8 cellular contexts compared by ENCODE assay signal in genomic region chr11:63738720-63739360, GRCh38. TPM values are rescaled to one million over a fixed set of nuclear protein-coding genes. Genes with fewer than 3 reads are reported as not detected.
A peak's percentile ranks its signal among the peaks of the same experiment; 100 is the strongest.
DNase-seq lines count a peak whose midpoint lies in the region; ATAC-seq, FAIRE-seq and TF ChIP-seq lines count a peak whose summit lies in the region.

No MANE protein-coding gene starts in this region.

- no peak for TF ChIP-seq POLR2A in endothelial cell of umbilical vein (IDR thresholded peaks at IDR 0.05; ENCODE audit: low read depth, low read length)

- DNase-seq in C1 segment of cervical spinal cord (lab: John Stamatoyannopoulos, UW), result peak in 9 of 14 donors; percentile 4 to 64 (median 25)
- DNase-seq in HFF-Myc (ENCODE audit: extremely low read depth, low read depth), result peak; percentile 54
- DNase-seq in NCI-H774 (lab: John Stamatoyannopoulos, UW), result peak; percentile 58
- DNase-seq in activated CD8-positive, alpha-beta memory T cell treated with anti-CD3 and anti-CD28 coated beads for 4 hours (ENCODE audit: low read depth in 2 of 2), result peak; percentile 22 to 33
- peak; percentile 89 for DNase-seq in endothelial cell of umbilical vein (ENCODE audit: low read depth, low spot score)
- DNase-seq in naive thymus-derived CD4-positive, alpha-beta T cell, result peak in 8 of 9 donors; percentile 23 to 64 (median 46)
- peak; percentile 48 for DNase-seq in stimulated activated naive CD4-positive, alpha-beta T cell treated with Interleukin-2 at 50 U/mL for 16 hours (lab: John Stamatoyannopoulos, UW)

- POLR2A ChIA-PET in endothelial cell of umbilical vein (lab: Charles Lee), result no interaction called here
- POLR2A ChIA-PET in naive thymus-derived CD4-positive, alpha-beta T cell (lab: Charles Lee), result interaction anchor here (1.2 kb wide), 1 partner anchor 57 kb away, joined by 3 read pairs; no protein-coding TSS in a partner anchor

- FAIRE-seq in endothelial cell of umbilical vein (lab: Jason Lieb, UNC), result peak; percentile 66

- no peak overlapping the region for H3K4me3 Mint-ChIP-seq in naive thymus-derived CD4-positive, alpha-beta T cell

- no peaks in the 10 kb centered on the region for H3K9me3 ChIP-seq in endothelial cell of umbilical vein (replicated peaks; ENCODE audit: control insufficient read depth, insufficient read depth, low read length)
- no peaks in the 10 kb centered on the region for H3K9me3 ChIP-seq in naive thymus-derived CD4-positive, alpha-beta T cell (ENCODE audit: control insufficient read depth in 2 of 3, low read length in 3 of 3)

- H4K20me1 ChIP-seq in endothelial cell of umbilical vein (replicated peaks; ENCODE audit: control insufficient read depth, extremely low read depth, insufficient read depth, low read length), result no peaks in the 10 kb centered on the region

- BruUV-seq in endothelial cell of umbilical vein (replicated peaks; lab: Mats Ljungman, UMichigan), result no TSS peak

- H3K36me3 ChIP-seq in endothelial cell of umbilical vein (ENCODE audit: control insufficient read depth in 2 of 2, extremely low read depth in 1 of 2, insufficient read depth in 2 of 2, low read length in 2 of 2), result no peaks in the 10 kb centered on the region
- H3K36me3 ChIP-seq in naive thymus-derived CD4-positive, alpha-beta T cell (ENCODE audit: control insufficient read depth in 2 of 3, insufficient read depth in 3 of 3, low read length in 3 of 3), result no peaks in the 10 kb centered on the region

- peaks cover 14% of the 10 kb centered on the region for H3K79me2 ChIP-seq in endothelial cell of umbilical vein (ENCODE audit: control insufficient read depth, insufficient read depth, low read length)

- peak; percentile 70 for ATAC-seq in naive thymus-derived CD4-positive, alpha-beta T cell
- ATAC-seq in HG02623 (IDR thresholded peaks at IDR 0.05; ENCODE audit: unreplicated experiment), result no peak

- dilution Hi-C loops in endothelial cell of umbilical vein (cut with MboI; ENCODE audit: extremely low pct_ligation_motif_present, low sequenced_read_pairs), result no loop called here

- no peak overlapping the region for H3K4me2 ChIP-seq in endothelial cell of umbilical vein (ENCODE audit: insufficient read depth, low read length)

- H2AFZ ChIP-seq in endothelial cell of umbilical vein (ENCODE audit: low read depth, low read length), result no peak overlapping the region

- H3K9me3 Mint-ChIP-seq in naive thymus-derived CD4-positive, alpha-beta T cell, result no peaks in the 10 kb centered on the region

- peaks cover 0 to 4% (median 0%) of the 10 kb centered on the region in 5 donors for H3K36me3 Mint-ChIP-seq in naive thymus-derived CD4-positive, alpha-beta T cell

- H3K27me3 ChIP-seq in endothelial cell of umbilical vein (ENCODE audit: control insufficient read depth in 2 of 2, insufficient read depth in 2 of 2, low read length in 2 of 2), result no peaks in the 10 kb centered on the region
- H3K27me3 ChIP-seq in naive thymus-derived CD4-positive, alpha-beta T cell (ENCODE audit: control insufficient read depth in 2 of 2, insufficient read depth in 2 of 2, low read length in 2 of 2), result no peaks in the 10 kb centered on the region

- peak; percentile 91 for TF ChIP-seq CTCF in HFF-Myc (IDR thresholded peaks at IDR 0.05; ENCODE audit: low read depth, low read length, missing control alignments)
- TF ChIP-seq CTCF in endothelial cell of umbilical vein (IDR thresholded peaks at IDR 0.05; ENCODE audit: extremely low read depth in 1 of 2, insufficient read depth in 1 of 2, low read depth in 1 of 2, low read length in 2 of 2), result peak; percentile 67 to 75

- no peak overlapping the region for H3K27ac ChIP-seq in endothelial cell of umbilical vein (ENCODE audit: insufficient read depth, low read depth, low read length)
- no peak overlapping the region for H3K27ac ChIP-seq in naive thymus-derived CD4-positive, alpha-beta T cell (ENCODE audit: low read depth, low read length)

- CTCF ChIA-PET in endothelial cell of umbilical vein (lab: Charles Lee), result interaction anchor here (0.7 to 4.8 kb wide), 38 partner anchors 9 to 833 kb away, joined by 3 to 43 read pairs (median 4); partner anchors contain the start of genes ATL3, PLAAT4 and RTN3
- CTCF ChIA-PET in naive thymus-derived CD4-positive, alpha-beta T cell (lab: Charles Lee), result interaction anchor here (0.6 to 3.8 kb wide), 18 partner anchors 37 to 915 kb away, joined by 3 to 26 read pairs (median 4); partner anchors contain the start of gene ATL3

- no peaks in the 10 kb centered on the region for H3K4me1 ChIP-seq in endothelial cell of umbilical vein (ENCODE audit: control insufficient read depth, extremely low read depth, insufficient read depth, low read length)
- no peaks in the 10 kb centered on the region for H3K4me1 ChIP-seq in naive thymus-derived CD4-positive, alpha-beta T cell (ENCODE audit: control insufficient read depth in 2 of 2, insufficient read depth in 2 of 2, low read length in 2 of 2)

- no peak overlapping the region for H3K4me3 ChIP-seq in HFF-Myc (replicated peaks; ENCODE audit: low read depth, low read length)
- H3K4me3 ChIP-seq in endothelial cell of umbilical vein (replicated peaks in 1 of 3; ENCODE audit: insufficient read depth in 1 of 3, low read depth in 1 of 3, low read length in 3 of 3), result no peak overlapping the region
- no peak overlapping the region for H3K4me3 ChIP-seq in naive thymus-derived CD4-positive, alpha-beta T cell (ENCODE audit: low read length)

- H3K9me1 ChIP-seq in endothelial cell of umbilical vein (replicated peaks; ENCODE audit: control insufficient read depth, extremely low read depth, insufficient read depth, low read length), result no peaks in the 10 kb centered on the region

- H3K27me3 Mint-ChIP-seq in naive thymus-derived CD4-positive, alpha-beta T cell, result no peaks in the 10 kb centered on the region

- H3K27ac Mint-ChIP-seq in naive thymus-derived CD4-positive, alpha-beta T cell, result peak overlapping the region in 3 of 9 donors; percentile 29 to 67 (median 45)

- H3K9ac ChIP-seq in endothelial cell of umbilical vein (replicated peaks; ENCODE audit: extremely low read depth, insufficient read depth, low read length), result no peak overlapping the region

- H3K4me1 Mint-ChIP-seq in naive thymus-derived CD4-positive, alpha-beta T cell, result peaks cover 3 to 8% (median 4%) of the 10 kb centered on the region in 7 donors

- intact Hi-C loops in endothelial cell of umbilical vein (cut with micrococcal nuclease), result loop anchor here (1.0 kb wide), 4 partner anchors 58 to 260 kb away; partner anchors contain the start of genes ATL3 and RTN3
- intact Hi-C loops in naive thymus-derived CD4-positive, alpha-beta T cell (cut with micrococcal nuclease), result loop anchor here (1.0 to 2.0 kb wide), 8 partner anchors 58 to 704 kb away; partner anchors contain the start of genes ATL3 (in 2 of the 2) and RTN3 (in 1 of the 2)

TF ChIP-seq in endothelial cell of umbilical vein, 7 proteins besides CTCF, POLR2A, EP300 and RAD21:
- TF ChIP-seq MAX (IDR thresholded peaks at IDR 0.05; ENCODE audit: insufficient read depth, insufficient read length) (no peak), FOS (IDR thresholded peaks at IDR 0.05; ENCODE audit: borderline replicate concordance, insufficient read depth, low read length) (no peak), GATA2 (IDR thresholded peaks at IDR 0.05; ENCODE audit: insufficient read depth, insufficient read length, low read depth, low read length) (no peak), MYC (IDR thresholded peaks at IDR 0.05; ENCODE audit: low read depth, low read length) (no peak), JUN (IDR thresholded peaks at IDR 0.05; ENCODE audit: borderline replicate concordance, insufficient read depth, insufficient read length, low read depth) (no peak), EZH2 (IDR thresholded peaks at IDR 0.05; ENCODE audit: borderline replicate concordance, low read depth, low read length, severe bottlenecking) (no peak), POLR2AphosphoS5 (IDR thresholded peaks at IDR 0.05; ENCODE audit: insufficient read depth, low read depth, low read length) (no peak)
TF ChIP-seq in endothelial cell of umbilical vein: peak in this region for 0.

RNA-seq across cellular contexts. Expression of gene ZFTA, which starts 29.7 kb away (rescaled TPM):
- 25.2 and 32.0 TPM in 2 replicates for total RNA-seq in endothelial cell of umbilical vein
- polyA plus RNA-seq in endothelial cell of umbilical vein, result 9.9 and 10.5 TPM in 2 replicates
- polyA plus RNA-seq in endothelial cell of umbilical vein (2011; cell fraction: cytosol; rRNA removed), result 7.3 and 9.3 TPM in 2 replicates
- 26.9 and 27.3 TPM in 2 replicates for polyA plus RNA-seq in endothelial cell of umbilical vein (2011; cell fraction: nucleus; rRNA removed)
- polyA plus RNA-seq in endothelial cell of umbilical vein (2012), result 15.5 and 19.3 TPM in 2 replicates
- polyA minus RNA-seq in endothelial cell of umbilical vein, result 8.2 and 10.5 TPM in 2 replicates
- 12.8 TPM for polyA minus RNA-seq in endothelial cell of umbilical vein (2011; cell fraction: cytosol; rRNA and poly(A)+ RNA removed)
- 5.7 and 8.3 TPM in 2 replicates for polyA minus RNA-seq in endothelial cell of umbilical vein (2011; cell fraction: nucleus; rRNA and poly(A)+ RNA removed)
- total RNA-seq in naive thymus-derived CD4-positive, alpha-beta T cell, result 1 to 10 TPM; 2.1 to 3.6 (median 2.7) TPM
- under 1 TPM; 0.04 to 0.15 TPM for polyA plus RNA-seq in naive thymus-derived CD4-positive, alpha-beta T cell

RNA-seq across cellular contexts. Expression of gene RTN3, which starts 57.5 kb away (rescaled TPM):
- 109 and 112 TPM in 2 replicates for total RNA-seq in endothelial cell of umbilical vein
- polyA plus RNA-seq in endothelial cell of umbilical vein, result 90.6 and 93.6 TPM in 2 replicates
- 91.9 and 94.6 TPM in 2 replicates for polyA plus RNA-seq in endothelial cell of umbilical vein (2011; cell fraction: cytosol; rRNA removed)
- polyA plus RNA-seq in endothelial cell of umbilical vein (2011; cell fraction: nucleus; rRNA removed), result 39.7 and 47.2 TPM in 2 replicates
- 121 and 132 TPM in 2 replicates for polyA plus RNA-seq in endothelial cell of umbilical vein (2012)
- polyA minus RNA-seq in endothelial cell of umbilical vein, result 104 and 109 TPM in 2 replicates
- polyA minus RNA-seq in endothelial cell of umbilical vein (2011; cell fraction: cytosol; rRNA and poly(A)+ RNA removed), result 168 TPM
- 29.4 and 37.2 TPM in 2 replicates for polyA minus RNA-seq in endothelial cell of umbilical vein (2011; cell fraction: nucleus; rRNA and poly(A)+ RNA removed)
- 10 to 100 TPM; 20.8 to 65.7 (median 34.4) TPM for total RNA-seq in naive thymus-derived CD4-positive, alpha-beta T cell
- polyA plus RNA-seq in naive thymus-derived CD4-positive, alpha-beta T cell, result 10 to 100 TPM; 32.6 to 35.2 TPM

Comparison
In these comparisons a context has a peak if more than half of its experiments do, and no peak if none do; other contexts are left out.
1. DNase-seq: peak in every context shown above with its lines; median percentile 89 in endothelial cell of umbilical vein; 58 in NCI-H774; 54 in HFF-Myc; 48 in stimulated activated naive CD4-positive, alpha-beta T cell treated with Interleukin-2 at 50 U/mL for 16 hours; 46 in naive thymus-derived CD4-positive, alpha-beta T cell; 28 in activated CD8-positive, alpha-beta memory T cell treated with anti-CD3 and anti-CD28 coated beads for 4 hours; 25 in C1 segment of cervical spinal cord.